8 cellular contexts compared by ENCODE assay signal in the genomic region with DNA sequence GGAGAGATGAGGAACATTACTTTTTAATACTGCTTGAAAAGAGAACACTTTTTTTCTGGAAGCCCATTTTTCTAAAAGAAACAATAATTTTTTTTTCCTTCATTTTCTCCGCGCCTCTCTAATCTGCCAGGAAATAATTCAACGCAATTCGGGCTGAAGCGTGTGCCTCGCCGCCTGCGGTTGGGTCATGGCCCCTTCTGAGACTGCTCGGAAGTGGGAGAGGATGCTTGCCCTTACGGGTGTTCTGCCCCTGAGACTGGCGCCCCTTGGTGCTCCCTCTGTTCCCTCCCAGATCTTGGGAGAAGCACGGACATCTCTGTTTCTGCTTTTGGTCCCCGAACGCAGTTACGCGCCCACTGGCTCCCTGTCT. TPM values are rescaled to one million over a fixed set of nuclear protein-coding genes. Genes with fewer than 3 reads are reported as not detected.
A peak's percentile ranks its signal among the peaks of the same experiment; 100 is the strongest.
DNase-seq lines count a peak whose midpoint lies in the region; ATAC-seq and TF ChIP-seq lines count a peak whose summit lies in the region.

No MANE protein-coding gene starts in this region.

- H3K36me3 ChIP-seq in HEK293 (ENCODE audit: control insufficient read depth in 2 of 2, insufficient read depth in 1 of 2, low read length in 2 of 2), result no peaks in the 10 kb centered on the region
- H3K36me3 ChIP-seq in ascending aorta, result no peaks in the 10 kb centered on the region
- no peaks in the 10 kb centered on the region for H3K36me3 ChIP-seq in mesodermal cell (ENCODE audit: control insufficient read depth, insufficient read depth, low read length)

- 2 to 6% methylated on average over 14 to 16 of the region's 16 CpGs for WGBS in mesodermal cell (ENCODE audit: insufficient coverage in 2 of 2), 2 experiments

- peak overlapping the region; percentile 45 for H3K4me3 ChIP-seq in AG09309 (ENCODE audit: control insufficient read depth, low read depth, low read length)
- peak overlapping the region; percentile 42 for H3K4me3 ChIP-seq in HEK293 (ENCODE audit: low read depth, low read length)
- H3K4me3 ChIP-seq in ascending aorta, result peak overlapping the region; percentile 53 to 68
- peak overlapping the region; percentile 36 for H3K4me3 ChIP-seq in mesodermal cell (ENCODE audit: extremely low read depth, insufficient read depth, low read length, poor library complexity, severe bottlenecking)

- intact Hi-C loops in ascending aorta (cut with DNase I), result no loop called here

- ATAC-seq in GM18870 (IDR thresholded peaks at IDR 0.05; ENCODE audit: unreplicated experiment), result no peak
- ATAC-seq in GM18517 (IDR thresholded peaks at IDR 0.05; ENCODE audit: unreplicated experiment), result no peak

- H3K9me3 ChIP-seq in HEK293 (ENCODE audit: control insufficient read depth, insufficient read depth, low read depth, low read length) (no peaks in the 10 kb centered on the region; the same call in 1 of the 2 replicates), ascending aorta (peaks cover 0 to 4% of the 10 kb centered on the region in 2 donors), mesodermal cell (ENCODE audit: control insufficient read depth, low read length) (peaks cover 3% of the 10 kb centered on the region)

- POLR2A ChIA-PET in HEK293 (lab: Yijun Ruan, JAX), result no interaction called here

- CTCF ChIA-PET in HEK293 (lab: Yijun Ruan, JAX), result no interaction called here

- H3K4me1 ChIP-seq in HEK293 (ENCODE audit: control insufficient read depth, insufficient read depth, low read length) (peaks cover 14% of the 10 kb centered on the region), ascending aorta (peaks cover 14 to 17% of the 10 kb centered on the region in 2 donors), mesodermal cell (ENCODE audit: control insufficient read depth, insufficient read depth, low read length, poor library complexity, severe bottlenecking) (peaks cover 4% of the 10 kb centered on the region)

- TF ChIP-seq CTCF in AG09309 (IDR thresholded peaks at IDR 0.05; ENCODE audit: control insufficient read depth, insufficient read depth, low read depth, low read length, missing control alignments) (no peak), HEK293 (tag by site-specific recombination; IDR thresholded peaks at IDR 0.05) (no peak), ascending aorta (IDR thresholded peaks at IDR 0.05) (no peak)

- peaks cover 18% of the 10 kb centered on the region for H3K27me3 ChIP-seq in ascending aorta

- DNase-seq in AG09309 (ENCODE audit: low read depth) (no peak), ascending aorta (ENCODE audit: low spot score in 2 of 2) (no peak), NCI-H2081 (lab: John Stamatoyannopoulos, UW) (no peak), activated gamma-delta T cell treated with Interleukin-2 at 50 U/mL for 16 hours (no peak)

- H3K27ac ChIP-seq in HEK293 (ENCODE audit: extremely low read depth, low read depth, low read length), result no peak overlapping the region
- H3K27ac ChIP-seq in ascending aorta, result no peak overlapping the region
- H3K27ac ChIP-seq in mesodermal cell (ENCODE audit: low read depth, low read length, severe bottlenecking), result no peak overlapping the region

TF ChIP-seq in HEK293, 187 proteins besides CTCF, POLR2A, EP300 and RAD21 (continues in another document):
- TF ChIP-seq MYNN (tag by site-specific recombination; IDR thresholded peaks at IDR 0.05; ENCODE audit: borderline replicate concordance), result no peak
- no peak for TF ChIP-seq KLF16 (tag by site-specific recombination; IDR thresholded peaks at IDR 0.05)
- no peak; the same call in 1 of the 2 replicates for TF ChIP-seq ZBTB48 (tag by site-specific recombination; IDR thresholded peaks at IDR 0.05)
- TF ChIP-seq, protein P1, sequence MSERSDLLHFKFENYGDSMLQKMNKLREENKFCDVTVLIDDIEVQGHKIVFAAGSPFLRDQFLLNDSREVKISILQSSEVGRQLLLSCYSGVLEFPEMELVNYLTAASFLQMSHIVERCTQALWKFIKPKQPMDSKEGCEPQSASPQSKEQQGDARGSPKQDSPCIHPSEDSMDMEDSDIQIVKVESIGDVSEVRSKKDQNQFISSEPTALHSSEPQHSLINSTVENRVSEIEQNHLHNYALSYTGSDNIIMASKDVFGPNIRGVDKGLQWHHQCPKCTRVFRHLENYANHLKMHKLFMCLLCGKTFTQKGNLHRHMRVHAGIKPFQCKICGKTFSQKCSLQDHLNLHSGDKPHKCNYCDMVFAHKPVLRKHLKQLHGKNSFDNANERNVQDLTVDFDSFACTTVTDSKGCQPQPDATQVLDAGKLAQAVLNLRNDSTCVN (tag by site-specific recombination; optimal IDR thresholded peaks at IDR 0.05), result no peak
- peak; percentile 44; the same call in 1 of the 2 replicates for TF ChIP-seq ZNF561 (tag by site-specific recombination; IDR thresholded peaks at IDR 0.05; ENCODE audit: borderline replicate concordance)
- no peak for TF ChIP-seq ZNF423 (tag by site-specific recombination; IDR thresholded peaks at IDR 0.05)
- peak; percentile 85 for TF ChIP-seq ZNF701 (tag by site-specific recombination; IDR thresholded peaks at IDR 0.05)
- TF ChIP-seq YY1 (tag by site-specific recombination; IDR thresholded peaks at IDR 0.05), result no peak
- TF ChIP-seq OVOL3 (tag by site-specific recombination; IDR thresholded peaks at IDR 0.05), result no peak
- TF ChIP-seq ZNF514 (tag by site-specific recombination; IDR thresholded peaks at IDR 0.05), result no peak
- TF ChIP-seq, protein P2, sequence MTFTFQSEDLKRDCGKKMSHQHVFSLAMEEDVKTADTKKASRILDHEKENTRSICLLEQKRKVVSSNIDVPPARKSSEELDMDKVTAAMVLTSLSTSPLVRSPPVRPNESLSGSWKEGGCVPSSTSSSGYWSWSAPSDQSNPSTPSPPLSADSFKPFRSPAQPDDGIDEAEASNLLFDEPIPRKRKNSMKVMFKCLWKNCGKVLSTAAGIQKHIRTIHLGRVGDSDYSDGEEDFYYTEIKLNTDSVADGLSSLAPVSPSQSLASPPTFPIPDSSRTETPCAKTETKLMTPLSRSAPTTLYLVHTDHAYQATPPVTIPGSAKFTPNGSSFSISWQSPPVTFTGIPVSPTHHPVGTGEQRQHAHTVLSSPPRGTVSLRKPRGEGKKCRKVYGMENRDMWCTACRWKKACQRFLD (tag by site-specific recombination; IDR thresholded peaks at IDR 0.05), result no peak
- TF ChIP-seq ZNF660 (tag by site-specific recombination; IDR thresholded peaks at IDR 0.05), result no peak
- TF ChIP-seq ZNF335 (tag by site-specific recombination; conservative IDR thresholded peaks at IDR 0.05), result no peak
- TF ChIP-seq, protein P3, sequence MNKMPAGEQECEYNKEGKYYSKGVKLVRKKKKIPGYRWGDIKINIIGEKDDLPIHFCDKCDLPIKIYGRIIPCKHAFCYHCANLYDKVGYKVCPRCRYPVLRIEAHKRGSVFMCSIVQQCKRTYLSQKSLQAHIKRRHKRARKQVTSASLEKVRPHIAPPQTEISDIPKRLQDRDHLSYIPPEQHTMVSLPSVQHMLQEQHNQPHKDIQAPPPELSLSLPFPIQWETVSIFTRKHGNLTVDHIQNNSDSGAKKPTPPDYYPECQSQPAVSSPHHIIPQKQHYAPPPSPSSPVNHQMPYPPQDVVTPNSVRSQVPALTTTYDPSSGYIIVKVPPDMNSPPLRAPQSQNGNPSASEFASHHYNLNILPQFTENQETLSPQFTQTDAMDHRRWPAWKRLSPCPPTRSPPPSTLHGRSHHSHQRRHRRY (tag by site-specific recombination; IDR thresholded peaks at IDR 0.05), result no peak
- no peak for TF ChIP-seq MZF1 (tag by site-specific recombination; IDR thresholded peaks at IDR 0.05; ENCODE audit: borderline replicate concordance)
- peak; percentile 74 for TF ChIP-seq GLIS2 (tag by site-specific recombination; IDR thresholded peaks at IDR 0.05)
- TF ChIP-seq SP2 (tag by site-specific recombination; IDR thresholded peaks at IDR 0.05), result no peak
- TF ChIP-seq ZBTB20 (tag by site-specific recombination; IDR thresholded peaks at IDR 0.05), result no peak
- TF ChIP-seq ZNF211 (tag by site-specific recombination; IDR thresholded peaks at IDR 0.05; ENCODE audit: low read depth), result no peak
- no peak for TF ChIP-seq ZNF416 (tag by site-specific recombination; IDR thresholded peaks at IDR 0.05)
- no peak for TF ChIP-seq ZNF510 (tag by site-specific recombination; IDR thresholded peaks at IDR 0.05; ENCODE audit: insufficient replicate concordance)
- TF ChIP-seq, protein P4, sequence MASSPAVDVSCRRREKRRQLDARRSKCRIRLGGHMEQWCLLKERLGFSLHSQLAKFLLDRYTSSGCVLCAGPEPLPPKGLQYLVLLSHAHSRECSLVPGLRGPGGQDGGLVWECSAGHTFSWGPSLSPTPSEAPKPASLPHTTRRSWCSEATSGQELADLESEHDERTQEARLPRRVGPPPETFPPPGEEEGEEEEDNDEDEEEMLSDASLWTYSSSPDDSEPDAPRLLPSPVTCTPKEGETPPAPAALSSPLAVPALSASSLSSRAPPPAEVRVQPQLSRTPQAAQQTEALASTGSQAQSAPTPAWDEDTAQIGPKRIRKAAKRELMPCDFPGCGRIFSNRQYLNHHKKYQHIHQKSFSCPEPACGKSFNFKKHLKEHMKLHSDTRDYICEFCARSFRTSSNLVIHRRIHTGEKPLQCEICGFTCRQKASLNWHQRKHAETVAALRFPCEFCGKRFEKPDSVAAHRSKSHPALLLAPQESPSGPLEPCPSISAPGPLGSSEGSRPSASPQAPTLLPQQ (tag by site-specific recombination; IDR thresholded peaks at IDR 0.05), result no peak
- TF ChIP-seq MEIS1 (CRISPR knock-in tag; IDR thresholded peaks at IDR 0.05; ENCODE audit: borderline replicate concordance), result no peak
- TF ChIP-seq, protein P5, sequence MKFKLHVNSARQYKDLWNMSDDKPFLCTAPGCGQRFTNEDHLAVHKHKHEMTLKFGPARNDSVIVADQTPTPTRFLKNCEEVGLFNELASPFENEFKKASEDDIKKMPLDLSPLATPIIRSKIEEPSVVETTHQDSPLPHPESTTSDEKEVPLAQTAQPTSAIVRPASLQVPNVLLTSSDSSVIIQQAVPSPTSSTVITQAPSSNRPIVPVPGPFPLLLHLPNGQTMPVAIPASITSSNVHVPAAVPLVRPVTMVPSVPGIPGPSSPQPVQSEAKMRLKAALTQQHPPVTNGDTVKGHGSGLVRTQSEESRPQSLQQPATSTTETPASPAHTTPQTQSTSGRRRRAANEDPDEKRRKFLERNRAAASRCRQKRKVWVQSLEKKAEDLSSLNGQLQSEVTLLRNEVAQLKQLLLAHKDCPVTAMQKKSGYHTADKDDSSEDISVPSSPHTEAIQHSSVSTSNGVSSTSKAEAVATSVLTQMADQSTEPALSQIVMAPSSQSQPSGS (tag by site-specific recombination; IDR thresholded peaks at IDR 0.05; ENCODE audit: low read depth), result no peak
- TF ChIP-seq SCRT2 (tag by site-specific recombination; IDR thresholded peaks at IDR 0.05), result no peak
- no peak for TF ChIP-seq ZNF600 (tag by site-specific recombination; IDR thresholded peaks at IDR 0.05)

RNA-seq across cellular contexts. Expression of a gene that starts 0.3 kb away (rescaled TPM):
- 53.0 TPM for total RNA-seq in ascending aorta
- polyA plus RNA-seq in mesodermal cell (2013, experiment 1 of 2), result 1.4 TPM
- 0.66 TPM for polyA plus RNA-seq in mesodermal cell (2013, experiment 2 of 2)
